Comparison of ENCODE assay signal across 17 cellular contexts in the genomic region with DNA sequence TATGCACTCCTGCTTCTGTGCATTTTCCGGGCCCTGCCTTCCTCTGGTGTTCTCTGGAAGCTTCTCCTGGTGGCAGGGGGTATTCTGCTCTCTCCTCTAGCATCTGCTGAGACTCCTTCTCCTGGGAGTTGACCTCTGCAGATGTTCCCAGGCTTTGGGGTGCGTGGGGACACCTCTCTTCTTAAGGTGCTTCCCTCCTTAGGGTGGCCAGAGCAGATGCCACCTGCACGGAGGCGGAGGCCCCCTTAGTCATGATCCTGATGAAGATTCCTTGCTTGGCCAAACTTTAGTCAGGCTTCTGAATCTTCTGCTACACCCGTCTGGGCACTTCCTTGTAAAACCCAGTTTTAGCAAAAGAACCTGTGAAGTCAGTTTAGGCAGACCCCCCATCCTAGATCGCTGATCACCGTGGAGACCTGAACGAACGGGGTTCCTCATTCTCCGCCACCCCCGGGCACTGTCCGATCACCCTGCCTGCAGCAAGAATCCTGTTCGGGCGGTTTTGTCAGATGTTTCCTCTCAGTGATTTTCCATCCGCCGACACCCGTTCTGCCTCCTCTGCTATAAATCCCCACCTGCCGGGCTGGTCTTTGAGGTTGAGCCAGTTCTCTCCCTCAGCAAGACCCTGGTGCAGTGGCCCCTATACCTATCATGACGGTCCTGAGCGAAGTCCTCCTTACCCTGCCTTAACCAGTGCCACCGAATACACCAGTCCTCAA.
DNase-seq lines count a peak whose midpoint lies in the region; ATAC-seq and TF ChIP-seq lines count a peak whose summit lies in the region.
"Had no signal": no experiment of that assay in that cellular context is flagged by ENCODE, and none has a peak within 500 bp of the region (broad histone marks: within the 10 kb centered on the region; RNA-seq: fewer than 3 reads in every experiment).

No MANE protein-coding gene starts in this region.

- intact Hi-C loops in left ventricle myocardium inferior (cut with micrococcal nuclease) = no loop called here
- intact Hi-C loops in Right ventricle myocardium superior (cut with DNase I) = no loop called here
- intact Hi-C loops in left colon (cut with DNase I, micrococcal nuclease) = no loop called here
- intact Hi-C loops in activated CD4-positive, alpha-beta T cell treated with anti-CD3 and anti-CD28 coated beads, Interleukin-2, amount 10 ng/mL, durations not matched to agents 24 days and 14 days (cut with micrococcal nuclease) = no loop called here

- no peak overlapping the region for H3K4me3 ChIP-seq in left ventricle myocardium inferior
- H3K4me3 ChIP-seq: esophagus muscularis mucosa had no signal

- no peaks in the 10 kb centered on the region for H3K9me3 Mint-ChIP-seq in activated T-helper 17 cell treated with anti-CD3 and anti-CD28 coated beads, Interleukin-2, amount 50 U/mL, for 72 hours
- no peaks in the 10 kb centered on the region for H3K9me3 Mint-ChIP-seq in activated CD4-positive, alpha-beta T cell treated with anti-CD3 and anti-CD28 coated beads, Interleukin-2, amount 10 ng/mL, durations not matched to agents 24 days and 14 days
- H3K9me3 Mint-ChIP-seq: stimulated activated naive CD8-positive, alpha-beta T cell treated with anti-CD3 and anti-CD28 coated beads, Interleukin-15, Interleukin-2, amounts not matched to agents 100 ng/mL and 50 ng/mL, for 24 hours had no signal

- H3K27ac ChIP-seq in left ventricle myocardium inferior (replicated peaks) = peak overlapping the region; percentile 94

- no peaks in the 10 kb centered on the region for H3K9me3 ChIP-seq in left ventricle myocardium inferior (replicated peaks)
- H3K9me3 ChIP-seq: esophagus muscularis mucosa had no signal

- no peaks in the 10 kb centered on the region for H3K36me3 ChIP-seq in left ventricle myocardium inferior
- H3K36me3 ChIP-seq: esophagus muscularis mucosa had no signal

- H3K36me3 Mint-ChIP-seq in activated T-helper 17 cell treated with anti-CD3 and anti-CD28 coated beads, Interleukin-2, amount 50 U/mL, for 72 hours (ENCODE audit: low read depth) = no peaks in the 10 kb centered on the region
- H3K36me3 Mint-ChIP-seq in activated CD4-positive, alpha-beta T cell treated with anti-CD3 and anti-CD28 coated beads, Interleukin-2, amount 10 ng/mL, durations not matched to agents 24 days and 14 days (ENCODE audit: low read depth) = no peaks in the 10 kb centered on the region

- no peak overlapping the region for H3K4me3 Mint-ChIP-seq in activated T-helper 17 cell treated with anti-CD3 and anti-CD28 coated beads, Interleukin-2, amount 50 U/mL, for 72 hours
- no peak overlapping the region for H3K4me3 Mint-ChIP-seq in activated CD4-positive, alpha-beta T cell treated with anti-CD3 and anti-CD28 coated beads, Interleukin-2, amount 10 ng/mL, durations not matched to agents 24 days and 14 days
- H3K4me3 Mint-ChIP-seq: stimulated activated naive CD8-positive, alpha-beta T cell treated with anti-CD3 and anti-CD28 coated beads, Interleukin-15, Interleukin-2, amounts not matched to agents 100 ng/mL and 50 ng/mL, for 24 hours had no signal

- peak overlapping the region; percentile 21 for H3K27ac Mint-ChIP-seq in activated T-helper 17 cell treated with anti-CD3 and anti-CD28 coated beads, Interleukin-2, amount 50 U/mL, for 72 hours
- no peak overlapping the region for H3K27ac Mint-ChIP-seq in activated CD4-positive, alpha-beta T cell treated with anti-CD3 and anti-CD28 coated beads, Interleukin-2, amount 10 ng/mL, durations not matched to agents 24 days and 14 days
- H3K27ac Mint-ChIP-seq: stimulated activated naive CD8-positive, alpha-beta T cell treated with anti-CD3 and anti-CD28 coated beads, Interleukin-15, Interleukin-2, amounts not matched to agents 100 ng/mL and 50 ng/mL, for 24 hours had no signal

- H3K27me3 Mint-ChIP-seq in activated T-helper 17 cell treated with anti-CD3 and anti-CD28 coated beads, Interleukin-2, amount 50 U/mL, for 72 hours = peaks cover 21% of the 10 kb centered on the region
- peaks cover 15% of the 10 kb centered on the region for H3K27me3 Mint-ChIP-seq in activated CD4-positive, alpha-beta T cell treated with anti-CD3 and anti-CD28 coated beads, Interleukin-2, amount 10 ng/mL, durations not matched to agents 24 days and 14 days

- H3K4me1 Mint-ChIP-seq in activated T-helper 17 cell treated with anti-CD3 and anti-CD28 coated beads, Interleukin-2, amount 50 U/mL, for 72 hours = no peaks in the 10 kb centered on the region
- H3K4me1 Mint-ChIP-seq in activated CD4-positive, alpha-beta T cell treated with anti-CD3 and anti-CD28 coated beads, Interleukin-2, amount 10 ng/mL, durations not matched to agents 24 days and 14 days = no peaks in the 10 kb centered on the region

- no peaks in the 10 kb centered on the region for H3K27me3 ChIP-seq in left ventricle myocardium inferior (ENCODE audit: low read depth)
- H3K27me3 ChIP-seq: esophagus muscularis mucosa had no signal

- no peak for TF ChIP-seq CTCF in left ventricle myocardium inferior (IDR thresholded peaks at IDR 0.05; ENCODE audit: borderline replicate concordance)

- no peak for ATAC-seq in Right ventricle myocardium superior (ENCODE audit: poor library complexity)
- no peak for ATAC-seq in activated T-helper 17 cell treated with anti-CD3 and anti-CD28 coated beads, Interleukin-2, amount 50 U/mL, for 72 hours (replicated peaks)
- peak; percentile 14 for ATAC-seq in left colon
- no peak for ATAC-seq in GM21619 (IDR thresholded peaks at IDR 0.05; ENCODE audit: unreplicated experiment)

- H3K4me1 ChIP-seq in left ventricle myocardium inferior = peaks cover 36% of the 10 kb centered on the region

- no peak for DNase-seq in left ventricle myocardium inferior
- no peak for DNase-seq in Right ventricle myocardium superior
- DNase-seq in left colon = peak; percentile 69 to 78
- DNase-seq in ureter (ENCODE audit: low spot score) = peak; percentile 85
- no peak for DNase-seq in AG08396 (ENCODE audit: low spot score)
- DNase-seq in activated CD4-positive, alpha-beta T cell treated with anti-CD3 and anti-CD28 coated beads, Interleukin-2, amount 10 ng/mL, durations not matched to agents 24 days and 14 days = no peak
- DNase-seq: activated CD4-positive, CD25-positive, alpha-beta regulatory T cell treated with anti-CD3 and anti-CD28 coated beads, Interleukin-2, amount 50 U/mL, for 72 hours; IMR-90; mesenchymal stem cell; NCI-H1417; NCI-H226; nucleus accumbens; T-helper 1 cell had no signal

Comparison
In these comparisons a context has a peak if more than half of its experiments do, and no peak if none do; other contexts are left out.
1. DNase-seq: peak in left colon (2 of 2) and ureter (single experiment); none in left ventricle myocardium inferior (single experiment), Right ventricle myocardium superior (single experiment), AG08396 (single experiment) and activated CD4-positive, alpha-beta T cell treated with anti-CD3 and anti-CD28 coated beads, Interleukin-2, amount 10 ng/mL, durations not matched to agents 24 days and 14 days (single experiment).